In the genomic region with DNA sequence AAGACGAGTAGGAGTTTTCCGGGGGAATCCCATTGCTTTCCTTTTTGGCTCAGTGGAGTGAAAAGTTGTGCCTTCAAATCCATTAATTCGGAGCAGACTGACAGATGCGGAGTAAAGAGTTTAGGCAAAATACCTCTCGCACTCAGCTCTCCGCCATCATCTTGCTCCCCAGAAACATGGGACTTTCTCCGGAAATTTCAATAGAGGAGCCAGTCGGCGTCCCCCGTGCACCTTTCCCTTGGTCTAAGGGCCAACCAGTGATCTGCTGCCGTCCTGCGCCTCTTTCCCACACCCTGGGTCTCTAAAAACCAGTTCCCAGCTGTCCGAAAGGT, we compare ENCODE assay signal across 8 cellular contexts. TPM values are rescaled to one million over a fixed set of nuclear protein-coding genes. Genes with fewer than 3 reads are reported as not detected.
DNase-seq lines count a peak whose midpoint lies in the region; ATAC-seq and TF ChIP-seq lines count a peak whose summit lies in the region.

No MANE protein-coding gene starts in this region.

- TF ChIP-seq POLR2A in gastroesophageal sphincter (IDR thresholded peaks at IDR 0.05) (no peak), prostate gland (IDR thresholded peaks at IDR 0.05) (no peak)

- H3K36me3 ChIP-seq in gastroesophageal sphincter (peaks cover 0 to 30% of the 10 kb centered on the region in 2 donors), prostate gland (no peaks in the 10 kb centered on the region)

- H3K4me1 Mint-ChIP-seq in T-helper 17 cell: peaks cover 38% of the 10 kb centered on the region

- no peaks in the 10 kb centered on the region for H3K27me3 Mint-ChIP-seq in T-helper 17 cell

- intact Hi-C loops in prostate gland (cut with DNase I): no loop called here

- no peak for TF ChIP-seq EP300 in gastroesophageal sphincter (IDR thresholded peaks at IDR 0.05)

- no peaks in the 10 kb centered on the region for H3K36me3 Mint-ChIP-seq in T-helper 17 cell (ENCODE audit: low read depth)

- peak overlapping the region; percentile 100 for H3K27ac Mint-ChIP-seq in T-helper 17 cell

- peak overlapping the region; percentile 99 for H3K4me3 Mint-ChIP-seq in T-helper 17 cell

- H3K9me3 ChIP-seq in T-helper 17 cell (ENCODE audit: control insufficient read depth, low read length, poor library complexity, severe bottlenecking) (no peaks in the 10 kb centered on the region), gastroesophageal sphincter (no peaks in the 10 kb centered on the region), prostate gland (no peaks in the 10 kb centered on the region)

- H3K4me1 ChIP-seq in gastroesophageal sphincter (peaks cover 0 to 56% (median 24%) of the 10 kb centered on the region in 3 donors), prostate gland (replicated peaks) (no peaks in the 10 kb centered on the region)

- H3K27ac ChIP-seq in gastroesophageal sphincter: peak overlapping the region; percentile 84 to 94 (median 90)
- H3K27ac ChIP-seq in prostate gland: peak overlapping the region; percentile 80 to 81

- WGBS in gastroesophageal sphincter (ENCODE audit: low coverage in 1 of 2), 2 donors: 0 to 1% methylated on average over 6 to 9 of the region's 13 CpGs
- WGBS in prostate gland: 0% methylated on average over 12 of the region's 13 CpGs

- no peak for TF ChIP-seq CTCF in gastroesophageal sphincter (IDR thresholded peaks at IDR 0.05)
- no peak for TF ChIP-seq CTCF in prostate gland (IDR thresholded peaks at IDR 0.05)

- ATAC-seq in GM19351 (IDR thresholded peaks at IDR 0.05; ENCODE audit: unreplicated experiment) (peak; percentile 47), HG03280 (IDR thresholded peaks at IDR 0.05; ENCODE audit: unreplicated experiment) (peak; percentile 36), T-helper 17 cell (peak; percentile 43), gastroesophageal sphincter (peak; percentile 38)

- H3K4me3 ChIP-seq in gastroesophageal sphincter: peak overlapping the region; percentile 96 to 99
- peak overlapping the region; percentile 67 to 69 for H3K4me3 ChIP-seq in prostate gland

- H3K27me3 ChIP-seq in gastroesophageal sphincter: no peaks in the 10 kb centered on the region
- no peaks in the 10 kb centered on the region for H3K27me3 ChIP-seq in prostate gland (replicated peaks; ENCODE audit: insufficient read depth)

- DNase-seq in COLO829 (ENCODE audit: low spot score) (peak; percentile 61), T-helper 17 cell (no peak), prostate gland (ENCODE audit: low spot score) (no peak), GM19238 (ENCODE audit: insufficient read length, low spot score) (no peak)
- DNase-seq in activated CD4-positive, CD25-positive, alpha-beta regulatory T cell (lab: John Stamatoyannopoulos, UW): no peak

RNA-seq across cellular contexts. Expression of gene TYW5, which starts 0.3 kb away (rescaled TPM):
- total RNA-seq in T-helper 17 cell (10 to 100 TPM in 1 of 2 donors, 1 to 10 TPM in 1; 9.4 to 15.7 TPM), gastroesophageal sphincter (10 to 100 TPM in 1 of 4 donors, 1 to 10 TPM in 3; 5.7 to 11.7 (median 6.3) TPM), prostate gland (1 to 10 TPM; 7.3 to 7.5 TPM)

RNA-seq across cellular contexts. Expression of gene MAIP1, which starts 0.4 kb away (rescaled TPM):
- total RNA-seq in T-helper 17 cell (10 to 100 TPM; 19.8 to 29.4 TPM), gastroesophageal sphincter (10 to 100 TPM; 15.5 to 19.4 (median 18.0) TPM), prostate gland (10 to 100 TPM; 13.2 to 20.4 TPM)

RNA-seq across cellular contexts. Expression of gene C2orf69, which starts 43.9 kb away (rescaled TPM):
- total RNA-seq in T-helper 17 cell (10 to 100 TPM; 13.5 to 18.0 TPM), gastroesophageal sphincter (10 to 100 TPM; 10.9 to 13.6 (median 12.5) TPM), prostate gland (10 to 100 TPM in 1 of 2 donors, 1 to 10 TPM in 1; 9.5 to 12.8 TPM)
